In genomic region chr20:30963591-30963990, GRCh38 we compare ENCODE assay signal across 31 cellular contexts.
"Had no signal": no experiment of that assay in that cellular context is flagged by ENCODE, and none has a peak within 500 bp of the region (broad histone marks: within the 10 kb centered on the region; RNA-seq: fewer than 3 reads in every experiment).

No MANE protein-coding gene starts in this region.

- H3K4me3 ChIP-seq: adrenal gland, body of pancreas, breast epithelium had no signal

- H3K9me3 ChIP-seq: adrenal gland had no signal

- ATAC-seq: activated CD4-positive, CD25-positive, alpha-beta regulatory T cell treated with anti-CD3 and anti-CD28 coated beads, Interleukin-2, amount 50 U/mL, for 24 hours; activated CD8-positive, alpha-beta T cell treated with anti-CD3 and anti-CD28 coated beads for 36 hours; activated naive CD4-positive, alpha-beta T cell treated with anti-CD3 and anti-CD28 coated beads, Interleukin-2, amount 50 U/mL, for 72 hours; activated T-cell treated with anti-CD3 and anti-CD28 coated beads, Interleukin-2, amount 50 U/mL, for 4 hours; activated T-cell treated with anti-CD3 and anti-CD28 coated beads, Interleukin-2, amount 50 U/mL, for 72 hours; activated T-helper 17 cell treated with anti-CD3 and anti-CD28 coated beads, Interleukin-2, amount 50 U/mL, for 72 hours; body of pancreas; WTC11 had no signal

- DNase-seq: activated CD4-positive, alpha-beta memory T cell treated with anti-CD3 and anti-CD28 coated beads for 36 hours; activated CD4-positive, alpha-beta T cell treated with anti-CD3 and anti-CD28 coated beads for 4 hours; activated CD4-positive, alpha-beta T cell treated with anti-CD3 and anti-CD28 coated beads, Interleukin-2, amount 10 ng/mL, durations not matched to agents 24 days and 14 days; activated CD4-positive, alpha-beta T cell treated with anti-CD3 and anti-CD28 coated beads, Interleukin-2, amount 50 U/mL, for 1 hour; activated CD4-positive, alpha-beta T cell treated with anti-CD3 and anti-CD28 coated beads, Interleukin-2, amount 50 U/mL, for 4 hours; activated CD4-positive, CD25-positive, alpha-beta regulatory T cell; activated CD8-positive, alpha-beta memory T cell treated with anti-CD3 and anti-CD28 coated beads, Interleukin-2, amount 50 U/mL, for 4 hours; activated CD8-positive, alpha-beta T cell treated with anti-CD3 and anti-CD28 coated beads for 36 hours; activated effector memory CD4-positive, alpha-beta T cell treated with anti-CD3 and anti-CD28 coated beads, Interleukin-2, amount 50 U/mL, for 16 hours; activated gamma-delta T cell treated with Interleukin-2 at 50 U/mL for 16 hours; activated naive CD4-positive, alpha-beta T cell; activated naive CD4-positive, alpha-beta T cell treated with anti-CD3 and anti-CD28 coated beads for 36 hours; activated naive CD4-positive, alpha-beta T cell treated with anti-CD3 and anti-CD28 coated beads, Interleukin-2, amount 50 U/mL, for 16 hours; activated naive CD8-positive, alpha-beta T cell treated with anti-CD3 and anti-CD28 coated beads for 36 hours; activated T-cell treated with anti-CD3 and anti-CD28 coated beads for 4 hours; activated T-cell treated with anti-CD3 and anti-CD28 coated beads, Interleukin-2, amount 50 U/mL, for 1 hour; activated T-cell treated with anti-CD3 and anti-CD28 coated beads, Interleukin-2, amount 50 U/mL, for 4 hours; activated T-cell treated with anti-CD3 and anti-CD28 coated beads, Interleukin-2, amount 50 U/mL, for 72 hours; adrenal gland; amniotic stem cell; aorta; body of pancreas; brain microvascular endothelial cell; central memory CD4-positive, alpha-beta T cell; T-helper 9 cell; WERI-Rb-1 had no signal

- H3K27me3 ChIP-seq: adrenal gland, body of pancreas, brain microvascular endothelial cell, breast epithelium had no signal

- H3K4me1 ChIP-seq: adrenal gland, body of pancreas, breast epithelium had no signal

- H3K36me3 ChIP-seq: adrenal gland, brain microvascular endothelial cell, breast epithelium, WERI-Rb-1 had no signal

- H3K27ac ChIP-seq: adrenal gland, body of pancreas, brain microvascular endothelial cell, breast epithelium, WERI-Rb-1 had no signal
